ENCODE assay signal across 1 cellular context in the genomic region with DNA sequence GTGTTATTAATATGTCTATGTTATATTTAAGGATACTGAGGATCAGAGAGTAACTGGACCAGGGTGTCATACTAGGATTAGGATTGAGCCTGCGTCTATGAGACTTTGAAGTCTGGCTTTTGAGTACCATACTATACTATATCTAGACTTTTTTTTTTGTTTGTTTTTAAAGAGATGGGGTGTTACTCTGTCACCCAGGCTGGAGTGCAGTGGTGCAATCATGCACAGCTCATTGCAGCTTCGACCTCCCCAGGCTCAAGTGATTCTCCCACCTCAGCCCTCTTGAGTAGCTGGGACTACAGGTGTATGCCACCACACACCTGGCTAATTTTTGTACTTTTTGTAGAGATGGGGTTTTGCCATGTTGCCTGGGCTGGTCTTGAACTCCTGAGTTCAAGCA.
TF ChIP-seq lines count a peak whose summit lies in the region.

No MANE protein-coding gene starts in this region.

TF ChIP-seq in GM23338, 12 proteins besides CTCF, POLR2A, EP300 and RAD21 (continued from another document):
- no peak for TF ChIP-seq REST (IDR thresholded peaks at IDR 0.05; ENCODE audit: unreplicated experiment)
